ENCODE assay signal across 12 cellular contexts in genomic region chr1:32447469-32448185, GRCh38. TPM values are rescaled to one million over a fixed set of nuclear protein-coding genes. Genes with fewer than 3 reads are reported as not detected.
DNase-seq lines count a peak whose midpoint lies in the region; ATAC-seq, FAIRE-seq and TF ChIP-seq lines count a peak whose summit lies in the region.
"Had no signal": no experiment of that assay in that cellular context is flagged by ENCODE, and none has a peak within 500 bp of the region (broad histone marks: within the 10 kb centered on the region; RNA-seq: fewer than 3 reads in every experiment).

No MANE protein-coding gene starts in this region.

- no peak overlapping the region for H3K4ac ChIP-seq in IMR-90 (ENCODE audit: low read depth, low read length)

- POLR2A ChIA-PET in A549 (lab: Yijun Ruan, JAX) (interaction anchor here (1.0 kb wide), 1 partner anchor 517 kb away, joined by 3 read pairs; the partner anchor contains the start of gene RNF19B), IMR-90 (lab: Charles Lee; ENCODE audit: unreplicated experiment) (no interaction called here)

- H3K4me1 Mint-ChIP-seq in CD14-positive monocyte, result peaks cover 2% of the 10 kb centered on the region

- no peak overlapping the region; the same call in 1 of the 2 replicates for H4K5ac ChIP-seq in IMR-90 (ENCODE audit: low read depth, low read length)

- FAIRE-seq in A549 (lab: Jason Lieb, UNC), result no peak

- H3K14ac ChIP-seq in IMR-90 (replicated peaks; ENCODE audit: low read depth, low read length), result no peak overlapping the region

- no peak overlapping the region; the same call in 2 of the 3 replicates for H2BK15ac ChIP-seq in IMR-90 (ENCODE audit: low read depth, low read length)

- intact Hi-C loops in IMR-90 (cut with micrococcal nuclease), result loop anchor here (2.0 to 5.0 kb wide), 4 partner anchors 175 to 640 kb away; partner anchors contain the start of genes RBBP4 and ZBTB8OS
- intact Hi-C loops in CD14-positive monocyte (cut with micrococcal nuclease), result no loop called here

- in situ Hi-C loops in IMR-90 (cut with MboI; ENCODE audit: low sequenced_read_pairs), result no loop called here

- peaks cover 9 to 26% (median 13%) of the 10 kb centered on the region in 7 donors for H3K9me3 Mint-ChIP-seq in CD14-positive monocyte

- H2AK9ac ChIP-seq in IMR-90 (replicated peaks; ENCODE audit: low read depth, low read length, poor library complexity), result no peak overlapping the region

- no TSS peak for BruUV-seq in IMR-90 (replicated peaks; lab: Mats Ljungman, UMichigan)

- TF ChIP-seq POLR2A in A549 (IDR thresholded peaks at IDR 0.05; ENCODE audit: low read length) (no peak), IMR-90 (IDR thresholded peaks at IDR 0.05; ENCODE audit: low read depth, low read length) (no peak)

- TF ChIP-seq RAD21 in A549 (conservative IDR thresholded peaks at IDR 0.05 in 1 of 2, IDR thresholded peaks at IDR 0.05 in 1 of 2) (no peak), IMR-90 (IDR thresholded peaks at IDR 0.05; ENCODE audit: low read length) (no peak)

- peak overlapping the region in 1 of 2 donors; percentile 22 for H3K4me3 Mint-ChIP-seq in CD14-positive monocyte
- H3K4me3 Mint-ChIP-seq: activated naive CD4-positive, alpha-beta T cell treated with anti-CD3 and anti-CD28 coated beads for 36 hours had no signal

- H3K27ac ChIP-seq in A549 (peak overlapping the region in 1 of 2 experiments; percentile 64; a peak in 4 of 6 replicates), IMR-90 (ENCODE audit: insufficient read depth, low read length) (no peak overlapping the region), mesodermal cell (ENCODE audit: low read depth, low read length, severe bottlenecking) (peak overlapping the region; percentile 86), caudate nucleus (ENCODE audit: low read depth, low read length) (no peak overlapping the region)
- H3K27ac ChIP-seq: BLaER1 treated with 17β-estradiol and CSF1 and Interleukin-3, amounts not matched to agents 10 nM and 100 nM had no signal

- DNase-seq in A549 (ENCODE audit: low read depth in 1 of 2, low spot score in 1 of 2), result no peak
- DNase-seq in IMR-90, result peak; percentile 74
- DNase-seq in dedifferentiated amniotic fluid mesenchymal stem cell (ENCODE audit: extremely low spot score), result peak; percentile 49
- no peak for DNase-seq in CD14-positive monocyte (ENCODE audit: low spot score)
- DNase-seq in caudate nucleus (lab: John Stamatoyannopoulos, UW), result no peak
- DNase-seq: T-helper 9 cell had no signal

- no peak overlapping the region for H2AK5ac ChIP-seq in IMR-90 (ENCODE audit: low read depth, low read length)

- H3K4me1 ChIP-seq in A549, result peaks cover 5% of the 10 kb centered on the region; the same call in 2 of the 3 replicates
- 0 out of 2 replicates have a peak, but pooled peaks cover 2% of the 10 kb centered on the region for H3K4me1 ChIP-seq in IMR-90 (ENCODE audit: control insufficient read depth, insufficient read depth, low read length)
- H3K4me1 ChIP-seq in mesodermal cell (ENCODE audit: control insufficient read depth, insufficient read depth, low read length, poor library complexity, severe bottlenecking), result peaks cover 4% of the 10 kb centered on the region

- no peak overlapping the region; the same call in 1 of the 2 replicates for H3K18ac ChIP-seq in IMR-90 (ENCODE audit: low read depth, low read length)

- no peaks in the 10 kb centered on the region for H3K9me3 ChIP-seq in A549
- H3K9me3 ChIP-seq in IMR-90 (ENCODE audit: control insufficient read depth, insufficient read depth, low read length), result peaks cover 7% of the 10 kb centered on the region
- no peaks in the 10 kb centered on the region for H3K9me3 ChIP-seq in mesodermal cell (ENCODE audit: control insufficient read depth, low read length)

- H3K36me3 ChIP-seq in IMR-90 (ENCODE audit: control insufficient read depth, insufficient read depth, low read length) (no peaks in the 10 kb centered on the region), mesodermal cell (ENCODE audit: control insufficient read depth, insufficient read depth, low read length) (no peaks in the 10 kb centered on the region)

- CTCF ChIA-PET in A549 (lab: Yijun Ruan, JAX) (interaction anchor here (0.6 to 2.7 kb wide), 25 partner anchors 10 to 429 kb away, joined by 3 to 13 read pairs (median 5); partner anchors contain the start of gene ZBTB8B), IMR-90 (lab: Yijun Ruan, JAX) (interaction anchor here (0.6 to 1.0 kb wide), 4 partner anchors 17 to 265 kb away, joined by 3 to 4 read pairs (median 3); no protein-coding TSS in a partner anchor)

- no peaks in the 10 kb centered on the region for H3K36me3 Mint-ChIP-seq in CD14-positive monocyte

- no peak overlapping the region for H4K91ac ChIP-seq in IMR-90 (ENCODE audit: insufficient read depth, low read depth, low read length)

- no peak overlapping the region for H3K27ac Mint-ChIP-seq in CD14-positive monocyte
- H3K27ac Mint-ChIP-seq: activated naive CD4-positive, alpha-beta T cell treated with anti-CD3 and anti-CD28 coated beads for 36 hours had no signal

- H4K20me1 ChIP-seq in IMR-90 (ENCODE audit: insufficient read depth, low read length), result no peaks in the 10 kb centered on the region
- H4K20me1 ChIP-seq: BLaER1 treated with 17β-estradiol and CSF1 and Interleukin-3, amounts not matched to agents 10 nM and 100 nM had no signal

- no peak overlapping the region for H3K56ac ChIP-seq in IMR-90 (ENCODE audit: extremely low read depth, insufficient read depth, low read length)

- H3K23ac ChIP-seq in IMR-90 (ENCODE audit: low read depth, low read length), result no peak overlapping the region

- ATAC-seq in A549, result no peak
- peak; percentile 97 for ATAC-seq in IMR-90 (ENCODE audit: low read depth)
- no peak for ATAC-seq in HG03175 (IDR thresholded peaks at IDR 0.05; ENCODE audit: unreplicated experiment)
- ATAC-seq in HG02798 (IDR thresholded peaks at IDR 0.05; ENCODE audit: poor library complexity, unreplicated experiment), result no peak

- TF ChIP-seq CTCF in A549 (IDR thresholded peaks at IDR 0.05) (no peak), IMR-90 (conservative IDR thresholded peaks at IDR 0.05; ENCODE audit: low read depth, low read length) (no peak), CD14-positive monocyte (IDR thresholded peaks at IDR 0.05) (no peak)

- H3K27me3 Mint-ChIP-seq in CD14-positive monocyte (ENCODE audit: low read depth in 3 of 3), result peaks cover 10 to 32% (median 19%) of the 10 kb centered on the region in 3 donors

- no peak overlapping the region for H3K4me3 ChIP-seq in A549
- peak overlapping the region; percentile 30 for H3K4me3 ChIP-seq in IMR-90 (ENCODE audit: insufficient read depth, low read depth, low read length)
- peak overlapping the region; percentile 31 for H3K4me3 ChIP-seq in mesodermal cell (ENCODE audit: extremely low read depth, insufficient read depth, low read length, poor library complexity, severe bottlenecking)
- H3K4me3 ChIP-seq: BLaER1 treated with 17β-estradiol and CSF1 and Interleukin-3, amounts not matched to agents 10 nM and 100 nM had no signal

- dilution Hi-C loops in IMR-90 (cut with HindIII; ENCODE audit: low sequenced_read_pairs, unreplicated experiment), result no loop called here

- peak overlapping the region; percentile 4; the same call in 1 of the 2 replicates for H3K9ac ChIP-seq in IMR-90 (ENCODE audit: low read depth, low read length)
- H3K9ac ChIP-seq: BLaER1 treated with 17β-estradiol and CSF1 and Interleukin-3, amounts not matched to agents 10 nM and 100 nM had no signal

- no peak for TF ChIP-seq EP300 in A549 (IDR thresholded peaks at IDR 0.05)

- peak overlapping the region; percentile 46 for H2BK120ac ChIP-seq in IMR-90 (ENCODE audit: low read depth, low read length)

- H2BK20ac ChIP-seq in IMR-90 (ENCODE audit: low read depth, low read length), result 0 out of 2 replicates have a peak overlapping the region, but pooled peaks have one; percentile 35

- WGBS in A549 (ENCODE audit: missing lambda C conversion rate), result 17% methylated on average over 12 of the region's 13 CpGs
- WGBS in IMR-90 (ENCODE audit: extremely low coverage in 2 of 2, insufficient read length in 1 of 2), 2 experiments, result 6% methylated on average over 2 of the region's 13 CpGs; no CpG with 5 or more reads in 1 of the 2 experiments
- 7 to 10% methylated on average over 6 to 7 of the region's 13 CpGs for WGBS in mesodermal cell (ENCODE audit: insufficient coverage in 2 of 2), 2 experiments

- no peaks in the 10 kb centered on the region for H3K9me1 ChIP-seq in IMR-90 (ENCODE audit: insufficient read depth, low read length)

- H3K79me1 ChIP-seq in IMR-90 (ENCODE audit: low read depth in 1 of 2, low read length in 2 of 2), result no peaks in the 10 kb centered on the region

- H4K8ac ChIP-seq in IMR-90 (ENCODE audit: low read depth in 2 of 2, low read length in 2 of 2), result peak overlapping the region in 1 of 2 experiments; percentile 75; a peak in 2 of 4 replicates

- H2BK5ac ChIP-seq in IMR-90 (ENCODE audit: low read depth, low read length, poor library complexity, severe bottlenecking), result no peak overlapping the region

- peaks cover 8% of the 10 kb centered on the region for H3K27me3 ChIP-seq in IMR-90 (ENCODE audit: control insufficient read depth, insufficient read depth, low read length)
- H3K27me3 ChIP-seq: BLaER1 treated with 17β-estradiol and CSF1 and Interleukin-3, amounts not matched to agents 10 nM and 100 nM had no signal

- H2AFZ ChIP-seq in IMR-90 (replicated peaks; ENCODE audit: low read length, poor library complexity), result peak overlapping the region; percentile 65

- peak overlapping the region; percentile 45 for H3K4me2 ChIP-seq in A549
- peak overlapping the region; percentile 63 for H3K4me2 ChIP-seq in IMR-90 (ENCODE audit: low read depth, low read length)
- H3K4me2 ChIP-seq: BLaER1 treated with 17β-estradiol and CSF1 and Interleukin-3, amounts not matched to agents 10 nM and 100 nM had no signal

RNA-seq across cellular contexts. Expression of gene ZBTB8B, which starts 17.2 kb away (rescaled TPM):
- polyA plus RNA-seq in A549 (2011; rRNA removed) (0.01 TPM in 2 replicates), A549 (2017; fragmentation: RNase III; extraction: RNeasy Plus Mini Kit Qiagen cat#74134 plus additional on column Dnase treatment) (0.01 to 0.03 TPM (median 0.03 TPM) in 3 replicates), IMR-90 (2012; rRNA removed) (not detected in 2 replicates), CD14-positive monocyte (not detected)
- polyA plus RNA-seq in A549 (2012; cell fraction: cytosol; rRNA removed), result under 0.01 TPM in 1 of 2 replicates, not detected in the other
- under 0.01 and 0.01 TPM in 2 replicates for polyA plus RNA-seq in A549 (2012; cell fraction: nucleus; rRNA removed)
- not detected in 2 replicates for polyA minus RNA-seq in A549 (2011; rRNA and poly(A)+ RNA removed)
- total RNA-seq in IMR-90 (2012; rRNA removed), result not detected in 2 replicates
- polyA plus RNA-seq in IMR-90 (2012; cell fraction: cytosol; rRNA removed), result 0.01 TPM in 1 of 2 replicates, not detected in the other
- polyA plus RNA-seq in IMR-90 (2012; cell fraction: nucleus; rRNA removed; ENCODE audit: low replicate concordance), result under 0.01 TPM in 1 of 2 replicates, not detected in the other
- 0.81 TPM for polyA plus RNA-seq in mesodermal cell (2013, experiment 1 of 2)
- 0.66 TPM for polyA plus RNA-seq in mesodermal cell (2013, experiment 2 of 2)
- total RNA-seq: activated naive CD4-positive, alpha-beta T cell treated with anti-CD3 and anti-CD28 coated beads for 36 hours; left colon had no signal

RNA-seq across cellular contexts. Expression of gene BSDC1, which starts 53.4 kb away (rescaled TPM):
- polyA plus RNA-seq in A549 (2011; rRNA removed) (19.9 and 26.1 TPM in 2 replicates), A549 (2017; fragmentation: RNase III; extraction: RNeasy Plus Mini Kit Qiagen cat#74134 plus additional on column Dnase treatment) (18.8 to 22.7 TPM (median 21.0 TPM) in 3 replicates), IMR-90 (2012; rRNA removed) (50.4 and 56.8 TPM in 2 replicates), CD14-positive monocyte (10 to 100 TPM; 19.0 to 23.7 TPM)
- 14.4 and 18.0 TPM in 2 replicates for polyA plus RNA-seq in A549 (2012; cell fraction: cytosol; rRNA removed)
- polyA plus RNA-seq in A549 (2012; cell fraction: nucleus; rRNA removed), result 29.1 and 35.3 TPM in 2 replicates
- 26.9 and 33.3 TPM in 2 replicates for polyA minus RNA-seq in A549 (2011; rRNA and poly(A)+ RNA removed)
- 50.8 and 60.4 TPM in 2 replicates for total RNA-seq in IMR-90 (2012; rRNA removed)
- 31.5 and 48.4 TPM in 2 replicates for polyA plus RNA-seq in IMR-90 (2012; cell fraction: cytosol; rRNA removed)
- polyA plus RNA-seq in IMR-90 (2012; cell fraction: nucleus; rRNA removed; ENCODE audit: low replicate concordance), result 81.3 and 110 TPM in 2 replicates
- 57.5 TPM for polyA plus RNA-seq in mesodermal cell (2013, experiment 1 of 2)
- polyA plus RNA-seq in mesodermal cell (2013, experiment 2 of 2), result 52.9 TPM

Comparison
In these comparisons a context has a peak if more than half of its experiments do, and no peak if none do; other contexts are left out.
1. DNase-seq: peak in IMR-90 (single experiment) and dedifferentiated amniotic fluid mesenchymal stem cell (single experiment); none in A549 (0 of 2), CD14-positive monocyte (single experiment) and caudate nucleus (0 of 61).